Comparison of ENCODE assay signal across 20 cellular contexts in the genomic region with DNA sequence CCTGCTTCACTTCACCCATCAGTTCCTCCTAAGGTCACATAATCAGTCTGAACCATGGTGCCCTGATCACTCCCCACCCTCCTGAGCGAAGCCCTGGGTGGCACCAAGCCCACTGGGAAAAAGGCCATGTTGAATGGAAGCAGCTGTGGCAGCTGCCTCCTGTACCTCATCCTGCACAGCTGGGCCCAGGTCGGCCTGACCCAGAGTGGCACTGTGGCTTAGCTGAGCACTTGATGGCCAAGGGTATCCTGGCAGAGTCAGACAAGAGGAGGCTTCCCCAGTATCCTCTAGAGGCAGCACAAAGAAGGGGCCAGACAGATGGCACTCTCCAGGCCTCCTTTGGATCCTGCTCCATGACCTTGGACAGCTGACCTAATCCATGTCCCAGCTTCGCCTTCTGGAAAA.
"Had no signal": no experiment of that assay in that cellular context is flagged by ENCODE, and none has a peak within 500 bp of the region (broad histone marks: within the 10 kb centered on the region; RNA-seq: fewer than 3 reads in every experiment).

No MANE protein-coding gene starts in this region.

- H3K27ac ChIP-seq: brain microvascular endothelial cell, prostate gland, VCaP had no signal

- FAIRE-seq: urothelium cell line had no signal

- DNase-seq: activated CD4-positive, alpha-beta memory T cell treated with anti-CD3 and anti-CD28 coated beads, Interleukin-2, amount 10 ng/mL, durations not matched to agents 7 days and 5 days; activated CD4-positive, alpha-beta T cell treated with anti-CD3 and anti-CD28 coated beads for 36 hours; activated CD8-positive, alpha-beta memory T cell treated with anti-CD3 and anti-CD28 coated beads, Interleukin-2, amount 50 U/mL, for 48 hours; activated naive CD4-positive, alpha-beta T cell treated with anti-CD3 and anti-CD28 coated beads, Interleukin-2, amount 50 U/mL, for 16 hours; amniotic stem cell; brain microvascular endothelial cell; cerebellar nuclear complex; dermis blood vessel endothelial cell; endodermal cell; erythroblast; immature natural killer cell; left cardiac atrium; occipital lobe; T-cell had no signal

- H3K36me3 Mint-ChIP-seq: immature natural killer cell; natural killer cell treated with Interleukin-12 subunit alpha and Interleukin-12 subunit beta and Interleukin-15 and Interleukin-18, amount 100 ng/mL, for 72 hours had no signal

- H3K27ac Mint-ChIP-seq: activated CD4-positive, alpha-beta memory T cell treated with anti-CD3 and anti-CD28 coated beads, Interleukin-2, amount 10 ng/mL, durations not matched to agents 7 days and 5 days; activated CD4-positive, alpha-beta T cell treated with anti-CD3 and anti-CD28 coated beads for 36 hours; activated T-helper 1 cell treated with anti-CD3 and anti-CD28 coated beads, Interleukin-12 subunit alpha, Interleukin-12 subunit beta, Interleukin-2, Interleukin-4 antibody, amounts not matched to agents 30 ng/mL and 10 ng/mL and 1 ng/mL, durations not matched to agents 14 hours and 24 hours and 36 hours; endodermal cell; immature natural killer cell; natural killer cell treated with Interleukin-12 subunit alpha and Interleukin-12 subunit beta and Interleukin-15 and Interleukin-18, amount 100 ng/mL, for 72 hours; T-cell had no signal

- ATAC-seq: activated CD4-positive, alpha-beta T cell treated with anti-CD3 and anti-CD28 coated beads for 36 hours; left cardiac atrium; natural killer cell treated with Interleukin-12 subunit alpha and Interleukin-12 subunit beta and Interleukin-15 and Interleukin-18, amount 100 ng/mL, for 72 hours; T-cell had no signal

- H3K9me3 Mint-ChIP-seq: activated CD4-positive, alpha-beta memory T cell treated with anti-CD3 and anti-CD28 coated beads, Interleukin-2, amount 10 ng/mL, durations not matched to agents 7 days and 5 days; activated T-helper 1 cell treated with anti-CD3 and anti-CD28 coated beads, Interleukin-12 subunit alpha, Interleukin-12 subunit beta, Interleukin-2, Interleukin-4 antibody, amounts not matched to agents 30 ng/mL and 10 ng/mL and 1 ng/mL, durations not matched to agents 14 hours and 24 hours and 36 hours; endodermal cell; immature natural killer cell; natural killer cell treated with Interleukin-12 subunit alpha and Interleukin-12 subunit beta and Interleukin-15 and Interleukin-18, amount 100 ng/mL, for 72 hours; T-cell had no signal

- H3K4me3 ChIP-seq: lung, prostate gland had no signal

- H3K9me3 ChIP-seq: prostate gland had no signal

- H3K36me3 ChIP-seq: brain microvascular endothelial cell, prostate gland had no signal

- H3K4me1 Mint-ChIP-seq: activated CD4-positive, alpha-beta T cell treated with anti-CD3 and anti-CD28 coated beads for 36 hours had no signal

- H3K4me3 Mint-ChIP-seq: activated CD4-positive, alpha-beta memory T cell treated with anti-CD3 and anti-CD28 coated beads, Interleukin-2, amount 10 ng/mL, durations not matched to agents 7 days and 5 days; activated CD4-positive, alpha-beta T cell treated with anti-CD3 and anti-CD28 coated beads for 36 hours; activated T-helper 1 cell treated with anti-CD3 and anti-CD28 coated beads, Interleukin-12 subunit alpha, Interleukin-12 subunit beta, Interleukin-2, Interleukin-4 antibody, amounts not matched to agents 30 ng/mL and 10 ng/mL and 1 ng/mL, durations not matched to agents 14 hours and 24 hours and 36 hours; endodermal cell; immature natural killer cell; natural killer cell treated with Interleukin-12 subunit alpha and Interleukin-12 subunit beta and Interleukin-15 and Interleukin-18, amount 100 ng/mL, for 72 hours; T-cell had no signal
